In genomic region chr14:65927871-65928270, GRCh38 we compare ENCODE assay signal across 8 cellular contexts.
DNase-seq lines count a peak whose midpoint lies in the region; ATAC-seq and TF ChIP-seq lines count a peak whose summit lies in the region.

No MANE protein-coding gene starts in this region.

- intact Hi-C loops in A673 (cut with micrococcal nuclease; ENCODE audit: unreplicated experiment): no loop called here

- H3K4me3 ChIP-seq in H7 (ENCODE audit: insufficient read depth, low read depth, low read length) (no peak overlapping the region), A673 (ENCODE audit: low read depth, low read length, poor library complexity, severe bottlenecking) (no peak overlapping the region)

- H3K9me3 ChIP-seq in A673 (ENCODE audit: low read depth, low read length, poor library complexity, severe bottlenecking): no peaks in the 10 kb centered on the region

- H3K27me3 Mint-ChIP-seq in T-helper 2 cell treated with Interferon-gamma antibody and Interleukin-4, amounts not matched to agents 5 μg/mL and 100 μg/mL, for 36 hours (ENCODE audit: low read depth): no peaks in the 10 kb centered on the region

- H3K27me3 ChIP-seq in H7 (ENCODE audit: control insufficient read depth, insufficient read depth, low read length) (no peaks in the 10 kb centered on the region), A673 (replicated peaks; ENCODE audit: insufficient read depth, low read depth, low read length, poor library complexity) (no peaks in the 10 kb centered on the region)

- H3K4me1 Mint-ChIP-seq in T-helper 2 cell treated with Interferon-gamma antibody and Interleukin-4, amounts not matched to agents 5 μg/mL and 100 μg/mL, for 36 hours (ENCODE audit: low read depth): peaks cover 62% of the 10 kb centered on the region

- no TSS peak for BruUV-seq in A673 (replicated peaks; lab: Mats Ljungman, UMichigan)

- no peak overlapping the region for H3K27ac ChIP-seq in A673 (ENCODE audit: low read depth, low read length, poor library complexity, severe bottlenecking)

- peaks cover 28% of the 10 kb centered on the region for H3K36me3 Mint-ChIP-seq in T-helper 2 cell treated with Interferon-gamma antibody and Interleukin-4, amounts not matched to agents 5 μg/mL and 100 μg/mL, for 36 hours (ENCODE audit: low read depth)

- TF ChIP-seq CTCF in GM20000 (IDR thresholded peaks at IDR 0.05; ENCODE audit: extremely low read depth, missing control alignments) (no peak), A673 (conservative IDR thresholded peaks at IDR 0.05; ENCODE audit: low read depth, low read length) (no peak)

- peak overlapping the region; percentile 80 for H3K4me3 Mint-ChIP-seq in T-helper 2 cell treated with Interferon-gamma antibody and Interleukin-4, amounts not matched to agents 5 μg/mL and 100 μg/mL, for 36 hours

- POLR2A ChIA-PET in A673 (lab: Charles Lee; ENCODE audit: low non-redundant PET): no interaction called here

- peak overlapping the region; percentile 93 for H3K27ac Mint-ChIP-seq in T-helper 2 cell treated with Interferon-gamma antibody and Interleukin-4, amounts not matched to agents 5 μg/mL and 100 μg/mL, for 36 hours

- DNase-seq in H7 (peak; percentile 23), GM20000 (ENCODE audit: low spot score) (no peak), NOMO-1 treated with DMSO at 0.1 percent for 48 hours (lab: John Stamatoyannopoulos, UW; ENCODE audit: unreplicated experiment) (no peak), A673 (ENCODE audit: low spot score) (no peak)
- DNase-seq in T-helper 2 cell treated with Interferon-gamma antibody and Interleukin-4, amounts not matched to agents 5 μg/mL and 100 μg/mL, for 36 hours (ENCODE audit: low spot score): peak; percentile 84
- DNase-seq in activated naive CD4-positive, alpha-beta T cell treated with anti-CD3 and anti-CD28 coated beads, Interleukin-2, amount 50 U/mL, for 16 hours: peak; percentile 75
- DNase-seq in stimulated activated CD4-positive, alpha-beta T cell treated with anti-CD3 and anti-CD28 coated beads, Interleukin-2, amount 100 ng/mL, for 4 hours (ENCODE audit: low read depth): peak; percentile 61

- H3K36me3 ChIP-seq in H7 (replicated peaks; ENCODE audit: control insufficient read depth, insufficient read depth, low read length) (no peaks in the 10 kb centered on the region), A673 (ENCODE audit: insufficient read depth, low read length, poor library complexity, severe bottlenecking) (no peaks in the 10 kb centered on the region)

- CTCF ChIA-PET in A673 (lab: Charles Lee): no interaction called here

- no peak for ATAC-seq in HG02798 (IDR thresholded peaks at IDR 0.05; ENCODE audit: poor library complexity, unreplicated experiment)

- H3K4me1 ChIP-seq in A673 (ENCODE audit: insufficient read depth, low read length, poor library complexity, severe bottlenecking): no peaks in the 10 kb centered on the region

- peaks cover 17% of the 10 kb centered on the region for H3K9me3 Mint-ChIP-seq in T-helper 2 cell treated with Interferon-gamma antibody and Interleukin-4, amounts not matched to agents 5 μg/mL and 100 μg/mL, for 36 hours

Comparison
In these comparisons a context has a peak if more than half of its experiments do, and no peak if none do; other contexts are left out.
1. DNase-seq: peak in H7 (single experiment), T-helper 2 cell treated with Interferon-gamma antibody and Interleukin-4, amounts not matched to agents 5 μg/mL and 100 μg/mL, for 36 hours (single experiment), activated naive CD4-positive, alpha-beta T cell treated with anti-CD3 and anti-CD28 coated beads, Interleukin-2, amount 50 U/mL, for 16 hours (single experiment) and stimulated activated CD4-positive, alpha-beta T cell treated with anti-CD3 and anti-CD28 coated beads, Interleukin-2, amount 100 ng/mL, for 4 hours (single experiment); none in GM20000 (single experiment), NOMO-1 treated with DMSO at 0.1 percent for 48 hours (single experiment) and A673 (single experiment).